In the genomic region with DNA sequence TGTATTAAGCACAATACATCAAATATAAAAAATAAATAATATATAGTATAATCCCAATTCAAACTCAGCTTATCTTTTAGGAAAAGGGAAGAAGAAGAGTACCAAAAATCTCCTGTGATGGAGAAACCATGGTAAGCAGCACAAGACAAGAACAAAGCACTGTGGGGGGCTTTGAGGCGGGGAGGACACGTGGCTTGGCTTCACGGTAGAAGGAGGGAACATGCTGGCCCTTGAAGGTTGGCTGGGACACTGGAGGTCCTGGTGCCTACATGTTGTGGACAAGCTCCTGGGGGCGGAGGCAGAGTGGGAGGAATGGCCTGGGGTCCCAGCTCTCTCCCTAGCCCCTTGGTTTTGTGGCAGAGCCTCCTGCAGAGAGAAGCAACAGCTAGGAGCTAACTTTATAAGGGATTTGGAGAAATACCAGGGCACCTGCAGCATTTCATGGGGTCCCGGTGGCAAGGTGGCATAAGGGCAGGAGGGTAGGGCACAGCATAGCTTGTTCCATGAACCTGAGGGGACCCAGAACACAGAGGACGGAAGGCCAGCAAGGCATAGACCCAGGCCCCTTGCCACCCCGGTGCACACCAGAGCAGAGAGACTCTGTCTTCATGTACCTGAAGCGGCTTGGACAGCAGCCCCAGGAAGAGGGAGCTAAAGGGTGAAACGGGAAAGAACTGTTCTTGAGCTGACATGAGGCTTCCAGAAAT, we compare ENCODE assay signal across 17 cellular contexts.
DNase-seq lines count a peak whose midpoint lies in the region; ATAC-seq and TF ChIP-seq lines count a peak whose summit lies in the region.
"Had no signal": no experiment of that assay in that cellular context is flagged by ENCODE, and none has a peak within 500 bp of the region (broad histone marks: within the 10 kb centered on the region; RNA-seq: fewer than 3 reads in every experiment).

No MANE protein-coding gene starts in this region.

- H3K27ac Mint-ChIP-seq in T-helper 1 cell treated with Interleukin-12 subunit alpha and Interleukin-12 subunit beta and Interleukin-4 antibody, amounts not matched to agents 30 μg/mL and 1 μg/mL, for 36 hours = peak overlapping the region; percentile 52
- H3K27ac Mint-ChIP-seq in CD4-positive, alpha-beta T cell = peak overlapping the region; percentile 89
- peak overlapping the region; percentile 44 for H3K27ac Mint-ChIP-seq in activated T-helper 2 cell treated with anti-CD3 and anti-CD28 coated beads, Interferon-gamma antibody, Interleukin-2, Interleukin-4, amounts not matched to agents 10 μg/mL and 5 μg/mL and 100 μg/mL, durations not matched to agents 14 hours and 24 hours and 36 hours
- peak overlapping the region in 8 of 9 donors; percentile 87 to 99 (median 98) for H3K27ac Mint-ChIP-seq in naive thymus-derived CD4-positive, alpha-beta T cell
- H3K27ac Mint-ChIP-seq: endodermal cell, nephron progenitor cell had no signal

- no peaks in the 10 kb centered on the region for H3K27me3 ChIP-seq in CD4-positive, alpha-beta T cell (ENCODE audit: control insufficient read depth, insufficient read depth, low read length)
- H3K27me3 ChIP-seq in naive thymus-derived CD4-positive, alpha-beta T cell (ENCODE audit: control insufficient read depth in 2 of 2, insufficient read depth in 2 of 2, low read length in 2 of 2) = no peaks in the 10 kb centered on the region
- H3K27me3 ChIP-seq: Peyer's patch, tibial artery had no signal

- H3K4me1 Mint-ChIP-seq in T-helper 1 cell treated with Interleukin-12 subunit alpha and Interleukin-12 subunit beta and Interleukin-4 antibody, amounts not matched to agents 30 μg/mL and 1 μg/mL, for 36 hours (ENCODE audit: low read depth) = peaks cover 64% of the 10 kb centered on the region
- H3K4me1 Mint-ChIP-seq in CD4-positive, alpha-beta T cell (ENCODE audit: low read depth) = peaks cover 76% of the 10 kb centered on the region
- peaks cover 65% of the 10 kb centered on the region for H3K4me1 Mint-ChIP-seq in activated T-helper 2 cell treated with anti-CD3 and anti-CD28 coated beads, Interferon-gamma antibody, Interleukin-2, Interleukin-4, amounts not matched to agents 10 μg/mL and 5 μg/mL and 100 μg/mL, durations not matched to agents 14 hours and 24 hours and 36 hours (ENCODE audit: low read depth)
- H3K4me1 Mint-ChIP-seq in naive thymus-derived CD4-positive, alpha-beta T cell = peaks cover 30 to 82% (median 77%) of the 10 kb centered on the region in 7 donors

- no peak for TF ChIP-seq CTCF in CD4-positive, alpha-beta T cell (IDR thresholded peaks at IDR 0.05)

- no peak overlapping the region for H3K4me3 Mint-ChIP-seq in T-helper 1 cell treated with Interleukin-12 subunit alpha and Interleukin-12 subunit beta and Interleukin-4 antibody, amounts not matched to agents 30 μg/mL and 1 μg/mL, for 36 hours
- H3K4me3 Mint-ChIP-seq in CD4-positive, alpha-beta T cell = no peak overlapping the region
- no peak overlapping the region for H3K4me3 Mint-ChIP-seq in activated T-helper 2 cell treated with anti-CD3 and anti-CD28 coated beads, Interferon-gamma antibody, Interleukin-2, Interleukin-4, amounts not matched to agents 10 μg/mL and 5 μg/mL and 100 μg/mL, durations not matched to agents 14 hours and 24 hours and 36 hours (ENCODE audit: low read depth)
- H3K4me3 Mint-ChIP-seq in naive thymus-derived CD4-positive, alpha-beta T cell = peak overlapping the region in 5 of 10 donors; percentile 7 to 82 (median 21)
- H3K4me3 Mint-ChIP-seq: central memory CD8-positive, alpha-beta T cell; endodermal cell; nephron progenitor cell had no signal

- H3K4me3 ChIP-seq in naive thymus-derived CD4-positive, alpha-beta T cell (ENCODE audit: low read length) = no peak overlapping the region
- H3K4me3 ChIP-seq: Peyer's patch, psoas muscle, SK-N-MC, tibial artery had no signal

- DNase-seq in T-helper 1 cell = no peak
- no peak for DNase-seq in CD4-positive, alpha-beta T cell
- DNase-seq in activated T-helper 2 cell treated with anti-CD3 and anti-CD28 coated beads, Interferon-gamma antibody, Interleukin-2, Interleukin-4, amounts not matched to agents 10 μg/mL and 5 μg/mL and 100 μg/mL, durations not matched to agents 14 hours and 24 hours and 36 hours (ENCODE audit: low spot score) = no peak
- DNase-seq in naive thymus-derived CD4-positive, alpha-beta T cell = no peak
- no peak for DNase-seq in 8988T
- DNase-seq: activated CD4-positive, alpha-beta T cell treated with anti-CD3 and anti-CD28 coated beads, Interleukin-2, amount 50 U/mL, for 4 hours; DMS79; endodermal cell; nephron progenitor cell; psoas muscle had no signal

- ATAC-seq in CD4-positive, alpha-beta T cell (ENCODE audit: poor library complexity) = no peak
- ATAC-seq in naive thymus-derived CD4-positive, alpha-beta T cell = no peak
- ATAC-seq in HG03432 (IDR thresholded peaks at IDR 0.05; ENCODE audit: unreplicated experiment) (no peak), GM19324 (IDR thresholded peaks at IDR 0.05; ENCODE audit: low FRiP score, unreplicated experiment) (no peak)
- ATAC-seq: psoas muscle had no signal

- no peaks in the 10 kb centered on the region for H3K36me3 ChIP-seq in naive thymus-derived CD4-positive, alpha-beta T cell (ENCODE audit: control insufficient read depth in 2 of 3, insufficient read depth in 3 of 3, low read length in 3 of 3)
- H3K36me3 ChIP-seq: Peyer's patch, tibial artery had no signal

- H3K27ac ChIP-seq in CD4-positive, alpha-beta T cell (ENCODE audit: low read depth, low read length) = no peak overlapping the region
- peak overlapping the region; percentile 83 for H3K27ac ChIP-seq in naive thymus-derived CD4-positive, alpha-beta T cell (ENCODE audit: low read depth, low read length)
- H3K27ac ChIP-seq: psoas muscle, SK-N-MC, tibial artery had no signal

- POLR2A ChIA-PET in CD4-positive, alpha-beta T cell (lab: Charles Lee) = interaction anchor here (1.2 to 5.0 kb wide), 5 partner anchors 34 to 79 kb away, joined by 4 to 73 read pairs (median 10); a partner anchor contains a TSS
- POLR2A ChIA-PET in naive thymus-derived CD4-positive, alpha-beta T cell (lab: Charles Lee) = interaction anchor here (0.6 to 4.7 kb wide), 7 partner anchors 9 to 113 kb away, joined by 3 to 46 read pairs (median 3); a partner anchor contains a TSS

- peaks cover 10% of the 10 kb centered on the region for H3K9me3 Mint-ChIP-seq in T-helper 1 cell treated with Interleukin-12 subunit alpha and Interleukin-12 subunit beta and Interleukin-4 antibody, amounts not matched to agents 30 μg/mL and 1 μg/mL, for 36 hours
- H3K9me3 Mint-ChIP-seq in CD4-positive, alpha-beta T cell = no peaks in the 10 kb centered on the region
- H3K9me3 Mint-ChIP-seq in activated T-helper 2 cell treated with anti-CD3 and anti-CD28 coated beads, Interferon-gamma antibody, Interleukin-2, Interleukin-4, amounts not matched to agents 10 μg/mL and 5 μg/mL and 100 μg/mL, durations not matched to agents 14 hours and 24 hours and 36 hours = no peaks in the 10 kb centered on the region
- H3K9me3 Mint-ChIP-seq in naive thymus-derived CD4-positive, alpha-beta T cell = peaks cover 0 to 4% (median 0%) of the 10 kb centered on the region in 11 donors
- H3K9me3 Mint-ChIP-seq: central memory CD8-positive, alpha-beta T cell had no signal

- intact Hi-C loops in CD4-positive, alpha-beta T cell (cut with DNase I, micrococcal nuclease) = no loop called here
- intact Hi-C loops in activated T-helper 2 cell treated with anti-CD3 and anti-CD28 coated beads, Interferon-gamma antibody, Interleukin-2, Interleukin-4, amounts not matched to agents 10 μg/mL and 5 μg/mL and 100 μg/mL, durations not matched to agents 14 hours and 24 hours and 36 hours (cut with micrococcal nuclease) = no loop called here
- intact Hi-C loops in naive thymus-derived CD4-positive, alpha-beta T cell (cut with micrococcal nuclease) = no loop called here

- no peaks in the 10 kb centered on the region for H3K27me3 Mint-ChIP-seq in T-helper 1 cell treated with Interleukin-12 subunit alpha and Interleukin-12 subunit beta and Interleukin-4 antibody, amounts not matched to agents 30 μg/mL and 1 μg/mL, for 36 hours (ENCODE audit: low read depth)
- H3K27me3 Mint-ChIP-seq in CD4-positive, alpha-beta T cell = no peaks in the 10 kb centered on the region
- no peaks in the 10 kb centered on the region for H3K27me3 Mint-ChIP-seq in activated T-helper 2 cell treated with anti-CD3 and anti-CD28 coated beads, Interferon-gamma antibody, Interleukin-2, Interleukin-4, amounts not matched to agents 10 μg/mL and 5 μg/mL and 100 μg/mL, durations not matched to agents 14 hours and 24 hours and 36 hours (ENCODE audit: low read depth)
- no peaks in the 10 kb centered on the region for H3K27me3 Mint-ChIP-seq in naive thymus-derived CD4-positive, alpha-beta T cell
- H3K27me3 Mint-ChIP-seq: central memory CD8-positive, alpha-beta T cell had no signal

- CTCF ChIA-PET in CD4-positive, alpha-beta T cell (lab: Charles Lee) = interaction anchor here (1.1 to 1.4 kb wide), 2 partner anchors 16 to 17 kb away, joined by 4 to 6 read pairs; no protein-coding TSS in a partner anchor
- CTCF ChIA-PET in naive thymus-derived CD4-positive, alpha-beta T cell (lab: Charles Lee) = interaction anchor here (0.8 to 2.4 kb wide), 2 partner anchors 16 to 76 kb away, joined by 3 to 10 read pairs; no protein-coding TSS in a partner anchor

- H3K4me1 ChIP-seq in naive thymus-derived CD4-positive, alpha-beta T cell (ENCODE audit: control insufficient read depth in 2 of 2, insufficient read depth in 2 of 2, low read length in 2 of 2) = peaks cover 0 to 55% of the 10 kb centered on the region in 2 donors
- H3K4me1 ChIP-seq: tibial artery had no signal

- peaks cover 8% of the 10 kb centered on the region for H3K36me3 Mint-ChIP-seq in T-helper 1 cell treated with Interleukin-12 subunit alpha and Interleukin-12 subunit beta and Interleukin-4 antibody, amounts not matched to agents 30 μg/mL and 1 μg/mL, for 36 hours (ENCODE audit: low read depth)
- H3K36me3 Mint-ChIP-seq in CD4-positive, alpha-beta T cell (ENCODE audit: low read depth) = no peaks in the 10 kb centered on the region
- H3K36me3 Mint-ChIP-seq in activated T-helper 2 cell treated with anti-CD3 and anti-CD28 coated beads, Interferon-gamma antibody, Interleukin-2, Interleukin-4, amounts not matched to agents 10 μg/mL and 5 μg/mL and 100 μg/mL, durations not matched to agents 14 hours and 24 hours and 36 hours (ENCODE audit: low read depth) = peaks cover 13% of the 10 kb centered on the region
- H3K36me3 Mint-ChIP-seq in naive thymus-derived CD4-positive, alpha-beta T cell = peaks cover 0 to 16% (median 0%) of the 10 kb centered on the region in 5 donors

- H3K9me3 ChIP-seq in CD4-positive, alpha-beta T cell (ENCODE audit: control insufficient read depth, low read length) = no peaks in the 10 kb centered on the region
- no peaks in the 10 kb centered on the region for H3K9me3 ChIP-seq in naive thymus-derived CD4-positive, alpha-beta T cell (ENCODE audit: control insufficient read depth in 2 of 3, low read length in 3 of 3)
- H3K9me3 ChIP-seq: Peyer's patch, psoas muscle, tibial artery had no signal

Comparison
In these comparisons a context has a peak if more than half of its experiments do, and no peak if none do; other contexts are left out.
1. H3K27ac Mint-ChIP-seq: peak in every context shown above with its lines; median percentile 98 in naive thymus-derived CD4-positive, alpha-beta T cell; 89 in CD4-positive, alpha-beta T cell; 52 in T-helper 1 cell treated with Interleukin-12 subunit alpha and Interleukin-12 subunit beta and Interleukin-4 antibody, amounts not matched to agents 30 μg/mL and 1 μg/mL, for 36 hours; 44 in activated T-helper 2 cell treated with anti-CD3 and anti-CD28 coated beads, Interferon-gamma antibody, Interleukin-2, Interleukin-4, amounts not matched to agents 10 μg/mL and 5 μg/mL and 100 μg/mL, durations not matched to agents 14 hours and 24 hours and 36 hours.